1 cellular context compared by ENCODE assay signal in the genomic region with DNA sequence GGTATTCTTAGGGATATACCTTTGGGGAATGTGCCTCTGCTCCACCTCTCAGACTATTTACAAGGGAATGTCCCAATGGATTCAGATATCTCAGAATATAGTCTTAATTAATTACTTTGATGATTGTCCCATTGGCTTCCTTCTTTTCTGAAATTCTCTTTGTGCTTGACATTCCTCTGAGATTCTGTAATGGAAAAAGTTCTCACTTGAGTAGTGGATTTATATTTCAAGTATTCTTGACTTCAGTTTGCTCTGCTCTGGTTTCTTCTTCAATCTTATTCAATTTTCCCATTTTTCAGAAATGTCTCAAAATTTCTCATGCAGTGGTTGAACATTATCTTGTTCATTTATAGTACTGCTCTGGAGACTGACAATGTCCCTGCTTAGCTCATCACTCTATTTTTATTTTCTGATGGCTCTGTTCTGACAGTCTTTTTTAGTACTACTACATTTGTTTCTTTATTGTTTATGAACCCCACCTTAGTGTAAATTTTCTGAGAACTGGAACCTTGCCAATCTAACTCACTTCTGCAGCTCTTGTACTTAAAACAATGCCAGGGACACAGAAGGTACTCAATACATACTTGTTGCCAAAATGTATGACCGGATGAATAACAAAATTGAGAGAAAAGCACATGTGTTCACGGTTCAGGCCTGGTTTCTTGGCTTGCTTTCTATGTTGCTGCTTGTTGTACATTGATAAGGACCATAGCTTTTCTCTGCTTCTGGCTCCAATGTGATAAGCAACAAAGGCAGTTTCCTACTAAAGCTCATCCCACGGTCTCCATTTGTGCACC.
TF ChIP-seq lines count a peak whose summit lies in the region.

No MANE protein-coding gene starts in this region.

TF ChIP-seq in SK-N-SH treated with all-trans-retinoic acid at 6 μM for 48 hours, 23 proteins besides CTCF, POLR2A, EP300 and RAD21 (continued from another document):
- TF ChIP-seq, protein P1, sequence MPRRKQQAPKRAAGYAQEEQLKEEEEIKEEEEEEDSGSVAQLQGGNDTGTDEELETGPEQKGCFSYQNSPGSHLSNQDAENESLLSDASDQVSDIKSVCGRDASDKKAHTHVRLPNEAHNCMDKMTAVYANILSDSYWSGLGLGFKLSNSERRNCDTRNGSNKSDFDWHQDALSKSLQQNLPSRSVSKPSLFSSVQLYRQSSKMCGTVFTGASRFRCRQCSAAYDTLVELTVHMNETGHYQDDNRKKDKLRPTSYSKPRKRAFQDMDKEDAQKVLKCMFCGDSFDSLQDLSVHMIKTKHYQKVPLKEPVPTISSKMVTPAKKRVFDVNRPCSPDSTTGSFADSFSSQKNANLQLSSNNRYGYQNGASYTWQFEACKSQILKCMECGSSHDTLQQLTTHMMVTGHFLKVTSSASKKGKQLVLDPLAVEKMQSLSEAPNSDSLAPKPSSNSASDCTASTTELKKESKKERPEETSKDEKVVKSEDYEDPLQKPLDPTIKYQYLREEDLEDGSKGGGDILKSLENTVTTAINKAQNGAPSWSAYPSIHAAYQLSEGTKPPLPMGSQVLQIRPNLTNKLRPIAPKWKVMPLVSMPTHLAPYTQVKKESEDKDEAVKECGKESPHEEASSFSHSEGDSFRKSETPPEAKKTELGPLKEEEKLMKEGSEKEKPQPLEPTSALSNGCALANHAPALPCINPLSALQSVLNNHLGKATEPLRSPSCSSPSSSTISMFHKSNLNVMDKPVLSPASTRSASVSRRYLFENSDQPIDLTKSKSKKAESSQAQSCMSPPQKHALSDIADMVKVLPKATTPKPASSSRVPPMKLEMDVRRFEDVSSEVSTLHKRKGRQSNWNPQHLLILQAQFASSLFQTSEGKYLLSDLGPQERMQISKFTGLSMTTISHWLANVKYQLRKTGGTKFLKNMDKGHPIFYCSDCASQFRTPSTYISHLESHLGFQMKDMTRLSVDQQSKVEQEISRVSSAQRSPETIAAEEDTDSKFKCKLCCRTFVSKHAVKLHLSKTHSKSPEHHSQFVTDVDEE (CRISPR knock-in tag; IDR thresholded peaks at IDR 0.05): no peak
- no peak for TF ChIP-seq ZC3H10 (CRISPR knock-in tag; IDR thresholded peaks at IDR 0.05)
TF ChIP-seq in SK-N-SH treated with all-trans-retinoic acid at 6 μM for 48 hours: peak in this region for 0.
